ENCODE assay signal across 8 cellular contexts in the genomic region with DNA sequence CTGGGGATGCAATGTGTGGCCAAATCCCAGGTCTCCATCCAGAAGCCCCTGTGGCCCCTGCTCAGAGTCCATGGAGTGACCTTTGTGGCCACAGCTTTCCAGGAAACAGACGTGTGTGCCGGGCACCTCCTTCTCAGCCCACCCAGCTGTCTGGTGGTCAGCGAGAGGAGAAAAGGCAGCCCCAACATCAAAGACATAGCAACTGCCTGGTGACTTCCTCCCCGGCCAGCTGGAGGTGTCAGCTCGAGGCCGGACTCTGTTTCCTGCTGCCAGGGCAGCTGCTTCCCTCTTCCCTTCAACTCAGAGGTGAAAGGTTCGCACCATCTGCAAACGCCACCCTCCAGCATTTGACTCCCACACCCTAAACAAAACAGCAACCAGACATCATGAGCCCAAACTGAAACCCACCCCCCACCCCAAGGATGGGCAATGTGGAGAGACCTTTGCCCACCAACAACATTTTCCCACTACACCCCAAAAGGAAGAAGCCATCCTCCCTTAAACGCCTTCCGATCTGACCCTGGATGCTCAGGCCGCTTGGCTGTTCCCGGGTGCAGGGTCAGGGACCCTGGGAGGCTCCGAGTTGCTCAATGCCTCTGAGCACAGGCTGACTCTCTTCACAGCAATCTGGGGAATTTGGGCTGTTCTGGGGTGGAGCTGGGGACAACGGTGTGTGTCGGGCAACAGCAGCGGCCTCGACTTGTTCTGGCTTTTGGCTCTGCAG.
DNase-seq lines count a peak whose midpoint lies in the region; ATAC-seq, FAIRE-seq and TF ChIP-seq lines count a peak whose summit lies in the region.
"Had no signal": no experiment of that assay in that cellular context is flagged by ENCODE, and none has a peak within 500 bp of the region (broad histone marks: within the 10 kb centered on the region; RNA-seq: fewer than 3 reads in every experiment).

No MANE protein-coding gene starts in this region.

- H3K36me3 ChIP-seq in kidney (ENCODE audit: control insufficient read depth in 1 of 2, insufficient read depth in 2 of 2, low read length in 2 of 2) (no peaks in the 10 kb centered on the region), tibial nerve (no peaks in the 10 kb centered on the region)

- H3K4me1 Mint-ChIP-seq in natural killer cell treated with Interleukin-12 subunit alpha and Interleukin-12 subunit beta and Interleukin-15 and Interleukin-18, amount 100 ng/mL, for 72 hours (ENCODE audit: low read depth in 2 of 2): peaks cover 3 to 11% of the 10 kb centered on the region in 2 donors

- TF ChIP-seq EP300 in tibial nerve (IDR thresholded peaks at IDR 0.05): peak in 1 of 2 donors; percentile 36

- peak overlapping the region in 1 of 2 donors; percentile 47 for H3K27ac Mint-ChIP-seq in natural killer cell treated with Interleukin-12 subunit alpha and Interleukin-12 subunit beta and Interleukin-15 and Interleukin-18, amount 100 ng/mL, for 72 hours

- peaks cover 25 to 28% of the 10 kb centered on the region in 2 donors for H3K4me1 ChIP-seq in kidney (ENCODE audit: control insufficient read depth in 1 of 2, insufficient read depth in 1 of 2, low read depth in 1 of 2, low read length in 2 of 2)
- H3K4me1 ChIP-seq in tibial nerve: peaks cover 0 to 35% (median 9%) of the 10 kb centered on the region in 4 donors

- H3K4me3 ChIP-seq in kidney (ENCODE audit: low read length in 2 of 2): no peak overlapping the region
- H3K4me3 ChIP-seq in tibial nerve: no peak overlapping the region

- no peaks in the 10 kb centered on the region for H3K27me3 ChIP-seq in tibial nerve

- H3K27ac ChIP-seq in kidney (ENCODE audit: low read depth in 2 of 2, low read length in 2 of 2) (peak overlapping the region; percentile 43 to 44), tibial nerve (peak overlapping the region in 3 of 4 donors; percentile 18 to 71 (median 46))

- peaks cover 0 to 5% of the 10 kb centered on the region in 2 donors for H3K27me3 Mint-ChIP-seq in natural killer cell treated with Interleukin-12 subunit alpha and Interleukin-12 subunit beta and Interleukin-15 and Interleukin-18, amount 100 ng/mL, for 72 hours

- FAIRE-seq in kidney (lab: Jason Lieb, UNC): no peak

- H3K36me3 Mint-ChIP-seq in natural killer cell treated with Interleukin-12 subunit alpha and Interleukin-12 subunit beta and Interleukin-15 and Interleukin-18, amount 100 ng/mL, for 72 hours: no peaks in the 10 kb centered on the region

- DNase-seq in HT-29 (ENCODE audit: low spot score): peak; percentile 90
- DNase-seq in astrocyte of the hippocampus (ENCODE audit: low read depth, low spot score): peak; percentile 65
- peak; percentile 93 for DNase-seq in kidney
- DNase-seq in tibial nerve (ENCODE audit: low spot score in 2 of 2): no peak
- no peak for DNase-seq in natural killer cell treated with Interleukin-12 subunit alpha and Interleukin-12 subunit beta and Interleukin-15 and Interleukin-18, amount 100 ng/mL, for 72 hours (ENCODE audit: low spot score)
- no peak for DNase-seq in NCI-H187 (lab: John Stamatoyannopoulos, UW)
- no peak for DNase-seq in HuH-7 (ENCODE audit: low spot score)
- DNase-seq: hypothalamus had no signal

- no peak for ATAC-seq in natural killer cell treated with Interleukin-12 subunit alpha and Interleukin-12 subunit beta and Interleukin-15 and Interleukin-18, amount 100 ng/mL, for 72 hours

- TF ChIP-seq CTCF in kidney (IDR thresholded peaks at IDR 0.05; ENCODE audit: borderline replicate concordance, extremely low read depth, insufficient read depth) (no peak), tibial nerve (IDR thresholded peaks at IDR 0.05) (no peak)

- intact Hi-C loops in kidney (cut with DNase I): no loop called here

- H3K9ac ChIP-seq in kidney (ENCODE audit: low read length in 2 of 2): peak overlapping the region in 1 of 2 donors; percentile 24

- no peak overlapping the region for H3K4me3 Mint-ChIP-seq in natural killer cell treated with Interleukin-12 subunit alpha and Interleukin-12 subunit beta and Interleukin-15 and Interleukin-18, amount 100 ng/mL, for 72 hours

- WGBS in tibial nerve, 2 donors: 58 to 61% methylated on average over 14 to 17 of the region's 17 CpGs

- H3K9me3 ChIP-seq in kidney (ENCODE audit: control insufficient read depth in 1 of 2, low read length in 2 of 2) (no peaks in the 10 kb centered on the region), tibial nerve (peaks cover 0 to 6% (median 0%) of the 10 kb centered on the region in 4 donors)

- TF ChIP-seq POLR2A in tibial nerve (IDR thresholded peaks at IDR 0.05): no peak

- peaks cover 4% of the 10 kb centered on the region for H3K9me3 Mint-ChIP-seq in natural killer cell treated with Interleukin-12 subunit alpha and Interleukin-12 subunit beta and Interleukin-15 and Interleukin-18, amount 100 ng/mL, for 72 hours

Comparison
In these comparisons a context has a peak if more than half of its experiments do, and no peak if none do; other contexts are left out.
1. DNase-seq: peak in HT-29 (single experiment), astrocyte of the hippocampus (single experiment) and kidney (single experiment); none in tibial nerve (0 of 2), natural killer cell treated with Interleukin-12 subunit alpha and Interleukin-12 subunit beta and Interleukin-15 and Interleukin-18, amount 100 ng/mL, for 72 hours (single experiment), NCI-H187 (0 of 2) and HuH-7 (single experiment).